8 cellular contexts compared by ENCODE assay signal in the genomic region with DNA sequence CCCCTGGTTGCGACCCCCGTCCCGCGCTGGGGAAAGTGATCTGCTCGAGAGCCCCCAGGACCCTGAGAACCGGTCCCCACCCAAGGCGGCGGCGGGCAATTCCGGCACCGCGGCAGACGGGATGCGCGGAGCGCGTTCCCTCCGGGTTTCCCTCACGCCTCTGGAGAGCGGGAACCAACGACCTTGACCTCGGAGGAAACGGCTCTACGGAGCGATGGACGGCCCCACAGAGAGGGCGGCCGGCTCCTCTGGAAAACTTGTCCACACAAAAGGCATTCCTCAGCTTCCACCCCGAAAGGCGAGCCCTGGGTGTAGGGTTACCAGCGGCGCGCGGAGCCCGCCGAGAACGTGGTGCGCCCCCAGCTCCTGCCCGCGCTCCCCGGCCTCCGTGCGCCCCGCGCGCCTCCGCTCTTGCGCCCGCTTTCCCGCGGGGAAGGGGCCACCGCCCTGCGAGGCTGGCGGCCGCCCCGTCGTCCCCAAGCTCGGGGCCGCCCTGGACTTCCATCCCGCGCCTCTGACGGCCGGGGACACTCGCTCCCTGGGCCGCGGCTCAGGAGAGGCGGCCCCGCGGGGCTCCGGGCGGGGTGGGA. TPM values are rescaled to one million over a fixed set of nuclear protein-coding genes. Genes with fewer than 3 reads are reported as not detected.
DNase-seq lines count a peak whose midpoint lies in the region; ATAC-seq and TF ChIP-seq lines count a peak whose summit lies in the region.

No MANE protein-coding gene starts in this region.

- no peaks in the 10 kb centered on the region for H3K9me3 Mint-ChIP-seq in neural crest cell

- peak overlapping the region; percentile 78 for H3K4me3 Mint-ChIP-seq in neural crest cell

- peak; percentile 20 for DNase-seq in RWPE1 (ENCODE audit: low spot score)
- peak; percentile 49 for DNase-seq in fibroblast of villous mesenchyme (ENCODE audit: low read depth)
- DNase-seq in neural crest cell (ENCODE audit: low read depth, low spot score) = no peak
- DNase-seq in middle frontal gyrus (ENCODE audit: extremely low spot score, low spot score) = no peak
- no peak for DNase-seq in effector CD4-positive, alpha-beta T cell
- no peak for DNase-seq in SK-N-DZ (ENCODE audit: low spot score)

- peak overlapping the region; percentile 80 for H3K27ac ChIP-seq in RWPE1

- peak overlapping the region; percentile 27 for H3K27ac Mint-ChIP-seq in neural crest cell (ENCODE audit: unreplicated experiment)

- H3K4me3 ChIP-seq in fibroblast of villous mesenchyme (ENCODE audit: low read depth, low read length) = peak overlapping the region; percentile 60

- TF ChIP-seq CTCF in RWPE1 (conservative IDR thresholded peaks at IDR 0.05; ENCODE audit: low read depth) (no peak), fibroblast of villous mesenchyme (IDR thresholded peaks at IDR 0.05; ENCODE audit: insufficient read depth, low read depth, low read length) (no peak), neural crest cell (conservative IDR thresholded peaks at IDR 0.05) (no peak)

- H3K27me3 Mint-ChIP-seq in neural crest cell (ENCODE audit: low read depth) = peaks cover 25% of the 10 kb centered on the region

- H3K4me1 Mint-ChIP-seq in neural crest cell = peaks cover 34% of the 10 kb centered on the region

- H3K36me3 Mint-ChIP-seq in neural crest cell (ENCODE audit: low read depth) = no peaks in the 10 kb centered on the region

- CTCF ChIA-PET in RWPE1 (lab: Yijun Ruan, JAX) = interaction anchor here (1.7 kb wide), 1 partner anchor 397 kb away, joined by 6 read pairs; no protein-coding TSS in a partner anchor

- peak; percentile 10 for ATAC-seq in GM19438 (IDR thresholded peaks at IDR 0.05; ENCODE audit: low read depth, unreplicated experiment)
- no peak for ATAC-seq in GM21619 (IDR thresholded peaks at IDR 0.05; ENCODE audit: unreplicated experiment)

- POLR2A ChIA-PET in RWPE1 (lab: Yijun Ruan, JAX; ENCODE audit: low non-redundant PET) = no interaction called here

RNA-seq across cellular contexts. Expression of a gene that starts 0.4 kb away (rescaled TPM):
- total RNA-seq in fibroblast of villous mesenchyme (6.9 and 8.4 TPM in 2 replicates), neural crest cell (2.1 and 3.2 TPM in 2 replicates)
- polyA plus RNA-seq in SK-N-DZ (2014; cell fraction: cytosol; rRNA removed) = 1.9 and 2.0 TPM in 2 replicates
- polyA plus RNA-seq in SK-N-DZ (2014; cell fraction: nucleus; rRNA removed) = 1.1 and 1.2 TPM in 2 replicates

Comparison
In these comparisons a context has a peak if more than half of its experiments do, and no peak if none do; other contexts are left out.
1. DNase-seq: peak in RWPE1 (single experiment) and fibroblast of villous mesenchyme (single experiment); none in neural crest cell (single experiment), middle frontal gyrus (single experiment), effector CD4-positive, alpha-beta T cell (single experiment) and SK-N-DZ (single experiment).